In genomic region chr11:34052036-34052607, GRCh38 we compare ENCODE assay signal across 8 cellular contexts. TPM values are rescaled to one million over a fixed set of nuclear protein-coding genes. Genes with fewer than 3 reads are reported as not detected.
DNase-seq lines count a peak whose midpoint lies in the region; ATAC-seq and TF ChIP-seq lines count a peak whose summit lies in the region.

No MANE protein-coding gene starts in this region.

- no peaks in the 10 kb centered on the region for H3K9me3 ChIP-seq in ascending aorta
- H3K9me3 ChIP-seq in aorta (ENCODE audit: control insufficient read depth, low read length), result no peaks in the 10 kb centered on the region

- ATAC-seq in HG02759 (IDR thresholded peaks at IDR 0.05; ENCODE audit: unreplicated experiment) (peak; percentile 61), aorta (ENCODE audit: low FRiP score) (peak; percentile 91)

- H3K27me3 ChIP-seq in ascending aorta, result no peaks in the 10 kb centered on the region
- H3K27me3 ChIP-seq in aorta (ENCODE audit: control insufficient read depth in 1 of 2, insufficient read depth in 2 of 2, low read length in 1 of 2), result no peaks in the 10 kb centered on the region

- H3K4me1 Mint-ChIP-seq in T-helper 2 cell treated with Interferon-gamma antibody and Interleukin-4, amounts not matched to agents 5 μg/mL and 100 μg/mL, for 36 hours (ENCODE audit: low read depth), result peaks cover 30% of the 10 kb centered on the region

- DNase-seq in GM13976 (ENCODE audit: low spot score), result peak; percentile 95
- DNase-seq in NCI-H1417 treated with DMSO at 0.1 percent for 48 hours (lab: John Stamatoyannopoulos, UW), result peak; percentile 44
- DNase-seq in T-helper 2 cell treated with Interferon-gamma antibody and Interleukin-4, amounts not matched to agents 5 μg/mL and 100 μg/mL, for 36 hours (ENCODE audit: low spot score), result peak; percentile 85
- peak; percentile 54 to 94 for DNase-seq in ascending aorta (ENCODE audit: low spot score in 2 of 2)
- peak; percentile 90 for DNase-seq in hepatic stellate cell (ENCODE audit: low spot score)
- peak; percentile 56 for DNase-seq in renal cortical epithelial cell (ENCODE audit: low read depth)
- DNase-seq in aorta, result peak; percentile 95 to 98

- H3K36me3 ChIP-seq in ascending aorta (peaks cover 0 to 5% of the 10 kb centered on the region in 2 donors), aorta (ENCODE audit: control insufficient read depth in 1 of 2, insufficient read depth in 2 of 2, low read length in 1 of 2) (peaks cover 0 to 2% of the 10 kb centered on the region in 2 donors)

- H3K4me3 Mint-ChIP-seq in T-helper 2 cell treated with Interferon-gamma antibody and Interleukin-4, amounts not matched to agents 5 μg/mL and 100 μg/mL, for 36 hours, result peak overlapping the region; percentile 100

- in situ Hi-C loops in GM13976 (cut with MboI; ENCODE audit: low sequenced_read_pairs, unreplicated experiment), result no loop called here

- peaks cover 28% of the 10 kb centered on the region for H3K36me3 Mint-ChIP-seq in T-helper 2 cell treated with Interferon-gamma antibody and Interleukin-4, amounts not matched to agents 5 μg/mL and 100 μg/mL, for 36 hours (ENCODE audit: low read depth)

- peak overlapping the region; percentile 97 for H3K27ac Mint-ChIP-seq in T-helper 2 cell treated with Interferon-gamma antibody and Interleukin-4, amounts not matched to agents 5 μg/mL and 100 μg/mL, for 36 hours

- H3K4me3 ChIP-seq in ascending aorta, result peak overlapping the region; percentile 92 to 99
- H3K4me3 ChIP-seq in aorta (ENCODE audit: low read length in 2 of 2), result peak overlapping the region; percentile 89 to 90

- TF ChIP-seq CTCF in GM13976 (IDR thresholded peaks at IDR 0.05; ENCODE audit: borderline replicate concordance, control extremely low read depth, extremely low read depth, insufficient read depth, missing control alignments) (no peak), ascending aorta (IDR thresholded peaks at IDR 0.05) (no peak)

- peak overlapping the region; percentile 98 to 100 for H3K27ac ChIP-seq in ascending aorta
- peak overlapping the region; percentile 15 to 91 for H3K27ac ChIP-seq in aorta (ENCODE audit: low read depth in 1 of 2, low read length in 2 of 2)

- intact Hi-C loops in ascending aorta (cut with DNase I) (loop anchor here (2.0 to 5.0 kb wide), 6 partner anchors 220 to 1470 kb away; partner anchors contain the start of genes ABTB2, APIP, C11orf91 and EIF3M), aorta (cut with DNase I) (loop anchor here in 1 of 2 donors (5.0 kb wide), 1 partner anchor 55 kb away; no protein-coding TSS in a partner anchor)

- no peaks in the 10 kb centered on the region for H3K9me3 Mint-ChIP-seq in T-helper 2 cell treated with Interferon-gamma antibody and Interleukin-4, amounts not matched to agents 5 μg/mL and 100 μg/mL, for 36 hours

- H3K4me1 ChIP-seq in ascending aorta (peaks cover 6 to 30% of the 10 kb centered on the region in 2 donors), aorta (ENCODE audit: control insufficient read depth in 1 of 2, insufficient read depth in 2 of 2, low read length in 2 of 2) (peaks cover 0 to 4% of the 10 kb centered on the region in 2 donors)

- 0 to 1% methylated on average over 46 to 82 of the region's 82 CpGs for WGBS in aorta, 2 donors

- H3K27me3 Mint-ChIP-seq in T-helper 2 cell treated with Interferon-gamma antibody and Interleukin-4, amounts not matched to agents 5 μg/mL and 100 μg/mL, for 36 hours (ENCODE audit: low read depth), result no peaks in the 10 kb centered on the region

RNA-seq across cellular contexts. Expression of gene CAPRIN1, which starts 0.6 kb away (rescaled TPM):
- total RNA-seq in ascending aorta (155 TPM), renal cortical epithelial cell (193 and 362 TPM in 2 replicates), aorta (100 to 1,000 TPM; 123 to 147 TPM)
- 10 to 100 TPM; 58.0 to 59.0 TPM for polyA plus RNA-seq in aorta

RNA-seq across cellular contexts. Expression of gene NAT10, which starts 53.3 kb away (rescaled TPM):
- total RNA-seq in ascending aorta (11.3 TPM), renal cortical epithelial cell (12.2 and 31.6 TPM in 2 replicates), aorta (10 to 100 TPM; 33.6 to 42.4 TPM)
- polyA plus RNA-seq in aorta, result 10 to 100 TPM in 1 of 2 donors, 1 to 10 TPM in 1; 8.9 to 25.1 TPM

Comparison
In these comparisons a context has a peak if more than half of its experiments do, and no peak if none do; other contexts are left out.
1. Peak in every context shown above with its lines: DNase-seq, ATAC-seq, H3K4me3 ChIP-seq and H3K27ac ChIP-seq.
2. DNase-seq: peak in every context shown above with its lines; median percentile 96 in aorta; 95 in GM13976; 90 in hepatic stellate cell; 85 in T-helper 2 cell treated with Interferon-gamma antibody and Interleukin-4, amounts not matched to agents 5 μg/mL and 100 μg/mL, for 36 hours; 74 in ascending aorta; 56 in renal cortical epithelial cell; 44 in NCI-H1417 treated with DMSO at 0.1 percent for 48 hours.